ENCODE assay signal across 19 cellular contexts in genomic region chr2:240137596-240138274, GRCh38. TPM values are rescaled to one million over a fixed set of nuclear protein-coding genes. Genes with fewer than 3 reads are reported as not detected.
DNase-seq lines count a peak whose midpoint lies in the region; ATAC-seq, FAIRE-seq and TF ChIP-seq lines count a peak whose summit lies in the region.
"Had no signal": no experiment of that assay in that cellular context is flagged by ENCODE, and none has a peak within 500 bp of the region (broad histone marks: within the 10 kb centered on the region; RNA-seq: fewer than 3 reads in every experiment).

No MANE protein-coding gene starts in this region.

- no peak for TF ChIP-seq POLR2A in HepG2 (IDR thresholded peaks at IDR 0.05; ENCODE audit: insufficient read depth in 1 of 2, low read depth in 2 of 2, low read length in 2 of 2)
- TF ChIP-seq POLR2A in spleen (IDR thresholded peaks at IDR 0.05): no peak

- peaks cover 23% of the 10 kb centered on the region for H3K79me2 ChIP-seq in HepG2 (ENCODE audit: insufficient read depth, low read length)

- no peak overlapping the region for H3K27ac ChIP-seq in RWPE2 (ENCODE audit: poor library complexity, severe bottlenecking)
- H3K27ac ChIP-seq in HepG2 (ENCODE audit: extremely low read length, insufficient read depth, low read length): no peak overlapping the region
- no peak overlapping the region for H3K27ac ChIP-seq in spleen
- H3K27ac ChIP-seq: adrenal gland, colonic mucosa, neutrophil had no signal

- H3K4me2 ChIP-seq in HepG2 (ENCODE audit: low read depth, low read length): no peak overlapping the region

- POLR2A ChIA-PET in HepG2 (lab: Yijun Ruan, JAX): no interaction called here

- no TSS peak for BruUV-seq in HepG2 (replicated peaks; lab: Mats Ljungman, UMichigan)

- H3K9ac ChIP-seq in HepG2 (ENCODE audit: insufficient read depth, low read depth, low read length): no peak overlapping the region

- H3K27ac Mint-ChIP-seq in activated T-cell treated with anti-CD3 and anti-CD28 coated beads, Interleukin-2, amount 50 U/mL, for 24 hours: no peak overlapping the region
- H3K27ac Mint-ChIP-seq: GM23338 had no signal

- peaks cover 2% of the 10 kb centered on the region for H3K27me3 Mint-ChIP-seq in activated T-cell treated with anti-CD3 and anti-CD28 coated beads, Interleukin-2, amount 50 U/mL, for 24 hours

- in situ Hi-C loops in HepG2 (cut with HindIII; ENCODE audit: extremely low pct_ligation_motif_present, low pct_unique_long_range_greater_than_20kb) (loop anchor here (10.0 kb wide), 1 partner anchor 203 kb away; no protein-coding TSS in a partner anchor), HAP-1 (cut with MboI; ENCODE audit: low sequenced_read_pairs) (no loop called here)

- H3K4me3 ChIP-seq in RWPE2 (ENCODE audit: severe bottlenecking) (no peak overlapping the region), HepG2 (replicated peaks in 1 of 3; ENCODE audit: insufficient read depth in 1 of 3, low read depth in 2 of 3, low read length in 3 of 3) (no peak overlapping the region), spleen (peak overlapping the region in 1 of 8 donors; percentile 98), HAP-1 (no peak overlapping the region)

- no peak for TF ChIP-seq CTCF in RWPE2 (IDR thresholded peaks at IDR 0.05; ENCODE audit: poor library complexity, severe bottlenecking)
- no peak for TF ChIP-seq CTCF in HepG2 (CRISPR knock-in tag; IDR thresholded peaks at IDR 0.05)
- TF ChIP-seq CTCF in spleen (IDR thresholded peaks at IDR 0.05 in 8 of 11, conservative IDR thresholded peaks at IDR 0.05 in 3 of 11): no peak

- TF ChIP-seq EP300 in HepG2 (IDR thresholded peaks at IDR 0.05; ENCODE audit: low read depth in 2 of 2, low read length in 2 of 2) (no peak), HepG2 (CRISPR knock-in tag; IDR thresholded peaks at IDR 0.05; ENCODE audit: borderline replicate concordance) (no peak)

- peaks cover 35% of the 10 kb centered on the region for H3K36me3 Mint-ChIP-seq in activated T-cell treated with anti-CD3 and anti-CD28 coated beads, Interleukin-2, amount 50 U/mL, for 24 hours (ENCODE audit: low read depth)

- peaks cover 31% of the 10 kb centered on the region for H3K4me1 Mint-ChIP-seq in activated T-cell treated with anti-CD3 and anti-CD28 coated beads, Interleukin-2, amount 50 U/mL, for 24 hours (ENCODE audit: low read depth)

- H4K20me1 ChIP-seq in HepG2 (ENCODE audit: insufficient read depth, low read length): no peaks in the 10 kb centered on the region

- H3K4me1 ChIP-seq in RWPE2 (ENCODE audit: insufficient read depth, poor library complexity, severe bottlenecking) (peaks cover 6% of the 10 kb centered on the region), HepG2 (ENCODE audit: insufficient read depth, low read length) (peaks cover 36% of the 10 kb centered on the region), spleen (peaks cover 16 to 35% (median 26%) of the 10 kb centered on the region in 6 donors), HAP-1 (peaks cover 4% of the 10 kb centered on the region; the same call in 1 of the 2 replicates)

- H3K27me3 ChIP-seq in RWPE2 (ENCODE audit: insufficient read depth, poor library complexity, severe bottlenecking) (no peaks in the 10 kb centered on the region), HepG2 (ENCODE audit: control insufficient read depth in 1 of 2, insufficient read depth in 2 of 2, low read length in 2 of 2) (peaks cover 8 to 59% of the 10 kb centered on the region in 2 experiments; a peak in 4 of 5 replicates), spleen (replicated peaks in 1 of 7) (peaks cover 0 to 17% (median 0%) of the 10 kb centered on the region in 7 donors), HAP-1 (ENCODE audit: low read depth) (no peaks in the 10 kb centered on the region)
- H3K27me3 ChIP-seq: colonic mucosa had no signal

- peaks cover 13% of the 10 kb centered on the region for H3K36me3 ChIP-seq in RWPE2 (ENCODE audit: low read depth)
- peaks cover 2 to 10% of the 10 kb centered on the region in 2 experiments; a peak in 2 of 5 replicates for H3K36me3 ChIP-seq in HepG2 (replicated peaks in 1 of 2; ENCODE audit: control insufficient read depth in 1 of 2, insufficient read depth in 2 of 2, low read length in 2 of 2)
- H3K36me3 ChIP-seq in spleen: peaks cover 0 to 15% (median 10%) of the 10 kb centered on the region in 6 donors
- peaks cover 12% of the 10 kb centered on the region for H3K36me3 ChIP-seq in HAP-1 (replicated peaks)
- H3K36me3 ChIP-seq: colonic mucosa had no signal

- FAIRE-seq in HepG2 (lab: Jason Lieb, UNC): no peak
- FAIRE-seq: D721Med, RCC 7860 had no signal

- H2AFZ ChIP-seq in HepG2 (ENCODE audit: low read length): peak overlapping the region; percentile 47

- intact Hi-C loops in HepG2 (cut with micrococcal nuclease; ENCODE audit: unreplicated experiment) (no loop called here), spleen (cut with DNase I; ENCODE audit: low total_unique reads) (no loop called here)

- CTCF ChIA-PET in HepG2 (lab: Yijun Ruan, JAX; ENCODE audit: low intra/inter-chr PET ratio, low total read pairs): no interaction called here

- no peaks in the 10 kb centered on the region for H3K9me3 Mint-ChIP-seq in activated T-cell treated with anti-CD3 and anti-CD28 coated beads, Interleukin-2, amount 50 U/mL, for 24 hours

- no peak overlapping the region for H3K4me3 Mint-ChIP-seq in activated T-cell treated with anti-CD3 and anti-CD28 coated beads, Interleukin-2, amount 50 U/mL, for 24 hours

- no peak for TF ChIP-seq RAD21 in HepG2 (CRISPR knock-in tag; IDR thresholded peaks at IDR 0.05)

- 75% methylated on average over 19 of the region's 19 CpGs for WGBS in HepG2 (ENCODE audit: low lambda C conversion rate)
- WGBS in spleen, 5 donors: 89 to 93% (median 90%) methylated on average over 19 of the region's 19 CpGs

- peak; percentile 30 for DNase-seq in activated T-cell treated with anti-CD3 and anti-CD28 coated beads, Interleukin-2, amount 50 U/mL, for 24 hours
- no peak for DNase-seq in activated T-cell treated with anti-CD3 and anti-CD28 coated beads for 4 hours
- DNase-seq in RWPE2 (ENCODE audit: low spot score): peak; percentile 47
- DNase-seq in HepG2 (ENCODE audit: low spot score): no peak
- DNase-seq in spleen: peak; percentile 77
- DNase-seq in A172 (ENCODE audit: low spot score): no peak
- no peak for DNase-seq in HAP-1 (ENCODE audit: low spot score in 2 of 2)
- DNase-seq: erythroblast, NCI-H187 treated with DMSO at 0.1 percent for 48 hours, substantia nigra had no signal

- ATAC-seq in RWPE2 (ENCODE audit: low read depth) (no peak), HepG2 (no peak), GM18517 (IDR thresholded peaks at IDR 0.05; ENCODE audit: unreplicated experiment) (no peak)
- ATAC-seq: GM23338 had no signal

- H3K9me3 ChIP-seq in RWPE2 (ENCODE audit: severe bottlenecking) (no peaks in the 10 kb centered on the region), HepG2 (ENCODE audit: low read length) (no peaks in the 10 kb centered on the region), spleen (no peaks in the 10 kb centered on the region), HAP-1 (no peaks in the 10 kb centered on the region)
- H3K9me3 ChIP-seq: adrenal gland, colonic mucosa, neutrophil had no signal

RNA-seq across cellular contexts. Expression of gene COPS9, which starts 1.6 kb away (rescaled TPM):
- total RNA-seq in HepG2 (2016; rRNA removed; fragmentation: Illumina TruSeq; extraction: Trizol) (180 and 208 TPM in 2 replicates), spleen (100 to 1,000 TPM in 2 of 7 donors, 10 to 100 TPM in 5; 74.7 to 154 (median 85.7) TPM)
- 188 and 216 TPM in 2 replicates for total RNA-seq in HepG2 (2016; cell fraction: cytosol; rRNA removed; fragmentation: Illumina TruSeq; extraction: Trizol; ENCODE audit: low read depth)
- total RNA-seq in HepG2 (2016; cell fraction: insoluble cytoplasmic fraction; rRNA removed; fragmentation: Illumina TruSeq; extraction: Trizol): 189 and 214 TPM in 2 replicates
- 299 and 318 TPM in 2 replicates for total RNA-seq in HepG2 (2016; cell fraction: membrane; rRNA removed; fragmentation: Illumina TruSeq; extraction: Trizol)
- 64.4 and 66.4 TPM in 2 replicates for total RNA-seq in HepG2 (2016; cell fraction: nucleus; rRNA removed; fragmentation: Illumina TruSeq; extraction: Trizol)
- polyA plus RNA-seq in HepG2 (2011; rRNA removed) (201 and 247 TPM in 2 replicates), spleen (100 to 1,000 TPM; 273 to 441 (median 321) TPM)
- polyA plus RNA-seq in HepG2 (2011; cell fraction: cytosol; rRNA removed): 164 and 244 TPM in 2 replicates
- 49.8 and 53.2 TPM in 2 replicates for polyA plus RNA-seq in HepG2 (2011; cell fraction: nucleus; rRNA removed)
- 152 and 161 TPM in 2 replicates for polyA plus RNA-seq in HepG2 (2012)
- 255 and 315 TPM in 2 replicates for polyA plus RNA-seq in HepG2 (2016; cell fraction: cytosol; fragmentation: Illumina TruSeq; extraction: Trizol; ENCODE audit: low read depth)
- 244 and 258 TPM in 2 replicates for polyA plus RNA-seq in HepG2 (2016; cell fraction: insoluble cytoplasmic fraction; fragmentation: Illumina TruSeq; extraction: Trizol; ENCODE audit: low read depth)
- 282 and 350 TPM in 2 replicates for polyA plus RNA-seq in HepG2 (2016; cell fraction: membrane; fragmentation: Illumina TruSeq; extraction: Trizol; ENCODE audit: low read depth)
- polyA plus RNA-seq in HepG2 (2016; cell fraction: nucleus; fragmentation: Illumina TruSeq; extraction: Trizol; ENCODE audit: insufficient read depth, low read depth): 132 TPM in 2 replicates
- 8.8 and 17.6 TPM in 2 replicates for polyA minus RNA-seq in HepG2 (2011; rRNA and poly(A)+ RNA removed; ENCODE audit: low replicate concordance)
- polyA minus RNA-seq in HepG2 (2011; cell fraction: cytosol; rRNA and poly(A)+ RNA removed): 12.1 and 20.3 TPM in 2 replicates
- polyA minus RNA-seq in HepG2 (2011; cell fraction: nucleus; rRNA and poly(A)+ RNA removed): 16.9 and 20.1 TPM in 2 replicates
- 178 and 269 TPM in 2 replicates for total RNA-seq in A172 (2014; rRNA removed; shearing (Covaris generic))

RNA-seq across cellular contexts. Expression of gene OTOS, which starts 2.7 kb away (rescaled TPM):
- total RNA-seq in HepG2 (2016; rRNA removed; fragmentation: Illumina TruSeq; extraction: Trizol): not detected in 2 replicates
- total RNA-seq in HepG2 (2016; cell fraction: cytosol; rRNA removed; fragmentation: Illumina TruSeq; extraction: Trizol; ENCODE audit: low read depth): not detected in 2 replicates
- not detected in 2 replicates for total RNA-seq in HepG2 (2016; cell fraction: insoluble cytoplasmic fraction; rRNA removed; fragmentation: Illumina TruSeq; extraction: Trizol)
- not detected in 2 replicates for total RNA-seq in HepG2 (2016; cell fraction: membrane; rRNA removed; fragmentation: Illumina TruSeq; extraction: Trizol)
- not detected in 2 replicates for total RNA-seq in HepG2 (2016; cell fraction: nucleus; rRNA removed; fragmentation: Illumina TruSeq; extraction: Trizol)
- polyA plus RNA-seq in HepG2 (2011; rRNA removed): not detected in 2 replicates
- polyA plus RNA-seq in HepG2 (2011; cell fraction: cytosol; rRNA removed): not detected in 2 replicates
- polyA plus RNA-seq in HepG2 (2011; cell fraction: nucleus; rRNA removed): not detected in 2 replicates
- not detected in 2 replicates for polyA plus RNA-seq in HepG2 (2012)
- polyA plus RNA-seq in HepG2 (2016; cell fraction: cytosol; fragmentation: Illumina TruSeq; extraction: Trizol; ENCODE audit: low read depth): not detected in 2 replicates
- polyA plus RNA-seq in HepG2 (2016; cell fraction: insoluble cytoplasmic fraction; fragmentation: Illumina TruSeq; extraction: Trizol; ENCODE audit: low read depth): not detected in 2 replicates
- not detected in 2 replicates for polyA plus RNA-seq in HepG2 (2016; cell fraction: membrane; fragmentation: Illumina TruSeq; extraction: Trizol; ENCODE audit: low read depth)
- not detected in 2 replicates for polyA plus RNA-seq in HepG2 (2016; cell fraction: nucleus; fragmentation: Illumina TruSeq; extraction: Trizol; ENCODE audit: insufficient read depth, low read depth)
- not detected in 2 replicates for polyA minus RNA-seq in HepG2 (2011; rRNA and poly(A)+ RNA removed; ENCODE audit: low replicate concordance)
- not detected in 2 replicates for polyA minus RNA-seq in HepG2 (2011; cell fraction: cytosol; rRNA and poly(A)+ RNA removed)
- not detected in 2 replicates for polyA minus RNA-seq in HepG2 (2011; cell fraction: nucleus; rRNA and poly(A)+ RNA removed)
- not detected for total RNA-seq in spleen
- not detected for polyA plus RNA-seq in spleen
- not detected in 2 replicates for total RNA-seq in A172 (2014; rRNA removed; shearing (Covaris generic))
- total RNA-seq: adrenal gland; colonic mucosa; GM23338; LHCN-M2; T-helper 1 cell treated with Interleukin-12 subunit alpha and Interleukin-12 subunit beta and Interleukin-4 antibody, amounts not matched to agents 30 ng/mL and 1 ng/mL, for 36 hours had no signal
- polyA plus RNA-seq: adrenal gland had no signal

Comparison
In these comparisons a context has a peak if more than half of its experiments do, and no peak if none do; other contexts are left out.
1. DNase-seq: peak in activated T-cell treated with anti-CD3 and anti-CD28 coated beads, Interleukin-2, amount 50 U/mL, for 24 hours (single experiment), RWPE2 (single experiment) and spleen (single experiment); none in activated T-cell treated with anti-CD3 and anti-CD28 coated beads for 4 hours (single experiment), HepG2 (single experiment), A172 (single experiment) and HAP-1 (0 of 2).